25 cellular contexts compared by ENCODE assay signal in genomic region chr6:151914475-151914874, GRCh38.
DNase-seq lines count a peak whose midpoint lies in the region; ATAC-seq, FAIRE-seq and TF ChIP-seq lines count a peak whose summit lies in the region.
"Had no signal": no experiment of that assay in that cellular context is flagged by ENCODE, and none has a peak within 500 bp of the region (broad histone marks: within the 10 kb centered on the region; RNA-seq: fewer than 3 reads in every experiment).

No MANE protein-coding gene starts in this region.

- H3K4me1 Mint-ChIP-seq in endothelial cell (ENCODE audit: unreplicated experiment): no peaks in the 10 kb centered on the region

- TF ChIP-seq CTCF in A549 (IDR thresholded peaks at IDR 0.05) (no peak), fibroblast of villous mesenchyme (IDR thresholded peaks at IDR 0.05; ENCODE audit: insufficient read depth, low read depth, low read length) (no peak), endothelial cell (IDR thresholded peaks at IDR 0.05; ENCODE audit: unreplicated experiment) (no peak)

- TF ChIP-seq POLR2A in A549 (IDR thresholded peaks at IDR 0.05; ENCODE audit: low read length): no peak

- H3K9me3 Mint-ChIP-seq in endothelial cell (ENCODE audit: unreplicated experiment): no peaks in the 10 kb centered on the region
- H3K9me3 Mint-ChIP-seq: dendritic cell treated with granulocyte-macrophage colony-stimulating factor and Interleukin-4, amounts not matched to agents 40 ng/mL and 50 ng/mL, for 4 days had no signal

- peaks cover 16% of the 10 kb centered on the region for H3K4me1 ChIP-seq in A549
- peaks cover 39% of the 10 kb centered on the region for H3K4me1 ChIP-seq in adipocyte (ENCODE audit: control insufficient read depth, insufficient read depth, low read length)
- H3K4me1 ChIP-seq: upper lobe of left lung had no signal

- no peak overlapping the region for H3K9ac ChIP-seq in adipocyte (ENCODE audit: low read length)

- DNase-seq in A549 (ENCODE audit: low read depth in 1 of 2, low spot score in 1 of 2) (peak; percentile 15 to 62), HS-5 (ENCODE audit: low read depth) (peak; percentile 49), adipocyte (ENCODE audit: low read depth) (peak; percentile 16), fibroblast of villous mesenchyme (ENCODE audit: low read depth) (peak; percentile 55), SHP77 (lab: John Stamatoyannopoulos, UW) (no peak), AG20443 (ENCODE audit: low spot score) (no peak), endothelial cell (ENCODE audit: low spot score) (no peak)
- DNase-seq: activated CD4-positive, alpha-beta T cell treated with anti-CD3 and anti-CD28 coated beads for 48 hours; activated CD8-positive, alpha-beta memory T cell treated with anti-CD3 and anti-CD28 coated beads, Interleukin-2, amount 50 U/mL, for 48 hours; aorta; mucosa of descending colon; NCI-H2029; NCI-H524 treated with DMSO at 0.1 percent for 48 hours; OCI-M1; retina; stimulated activated CD4-positive, alpha-beta T cell treated with anti-CD3 and anti-CD28 coated beads, Interleukin-15, amount 100 ng/mL, for 24 hours; stimulated activated naive CD4-positive, alpha-beta T cell treated with Interleukin-2 at 50 U/mL for 16 hours; T1000; upper lobe of left lung had no signal

- POLR2A ChIA-PET in A549 (lab: Yijun Ruan, JAX): no interaction called here

- CTCF ChIA-PET in A549 (lab: Yijun Ruan, JAX): no interaction called here

- H3K27ac Mint-ChIP-seq in endothelial cell (ENCODE audit: unreplicated experiment): no peak overlapping the region
- H3K27ac Mint-ChIP-seq: dendritic cell treated with granulocyte-macrophage colony-stimulating factor and Interleukin-4, amounts not matched to agents 40 ng/mL and 50 ng/mL, for 4 days had no signal

- H3K36me3 ChIP-seq in adipocyte (ENCODE audit: control insufficient read depth, insufficient read depth, low read length, severe bottlenecking): no peaks in the 10 kb centered on the region
- H3K36me3 ChIP-seq: upper lobe of left lung had no signal

- H3K9me3 ChIP-seq in A549 (no peaks in the 10 kb centered on the region), adipocyte (ENCODE audit: control insufficient read depth, low read length) (no peaks in the 10 kb centered on the region)
- H3K9me3 ChIP-seq: mucosa of descending colon, upper lobe of left lung had no signal

- FAIRE-seq in A549 (lab: Jason Lieb, UNC): no peak
- FAIRE-seq: GM18507 had no signal

- no peak for TF ChIP-seq RAD21 in A549 (conservative IDR thresholded peaks at IDR 0.05 in 1 of 2, IDR thresholded peaks at IDR 0.05 in 1 of 2)

- H3K27me3 Mint-ChIP-seq in endothelial cell (ENCODE audit: unreplicated experiment): no peaks in the 10 kb centered on the region
- H3K27me3 Mint-ChIP-seq: dendritic cell treated with granulocyte-macrophage colony-stimulating factor and Interleukin-4, amounts not matched to agents 40 ng/mL and 50 ng/mL, for 4 days had no signal

- peak overlapping the region in 1 of 2 experiments; percentile 22; a peak in 1 of 6 replicates for H3K27ac ChIP-seq in A549
- H3K27ac ChIP-seq: hepatocyte, SK-N-MC, upper lobe of left lung had no signal

- ATAC-seq in A549 (peak; percentile 59 to 78; a peak in 4 of 6 replicates), GM21528 (IDR thresholded peaks at IDR 0.05; ENCODE audit: low FRiP score, unreplicated experiment) (no peak)
- ATAC-seq: esophagus mucosa, mucosa of descending colon had no signal

- peak overlapping the region; percentile 51 for H3K4me2 ChIP-seq in A549
- H3K4me2 ChIP-seq: hepatocyte had no signal

- no peaks in the 10 kb centered on the region for H3K36me3 Mint-ChIP-seq in endothelial cell (ENCODE audit: low read depth, unreplicated experiment)

- WGBS in A549 (ENCODE audit: missing lambda C conversion rate): 28% methylated on average over 4 of the region's 4 CpGs

- H3K4me3 ChIP-seq in A549 (no peak overlapping the region), adipocyte (ENCODE audit: low read length) (no peak overlapping the region), fibroblast of villous mesenchyme (ENCODE audit: low read depth, low read length) (no peak overlapping the region)
- H3K4me3 ChIP-seq: hepatocyte, mucosa of descending colon, SK-N-MC, upper lobe of left lung had no signal

- TF ChIP-seq EP300 in A549 (IDR thresholded peaks at IDR 0.05): no peak; a peak in 1 of 5 replicates

- no peak overlapping the region for H3K4me3 Mint-ChIP-seq in endothelial cell (ENCODE audit: unreplicated experiment)
- H3K4me3 Mint-ChIP-seq: dendritic cell treated with granulocyte-macrophage colony-stimulating factor and Interleukin-4, amounts not matched to agents 40 ng/mL and 50 ng/mL, for 4 days had no signal

- no peaks in the 10 kb centered on the region for H3K27me3 ChIP-seq in adipocyte (replicated peaks; ENCODE audit: control insufficient read depth, insufficient read depth, low read length)
- H3K27me3 ChIP-seq: hepatocyte, upper lobe of left lung had no signal

TF ChIP-seq in A549, 52 proteins besides CTCF, POLR2A, EP300 and RAD21:
- TF ChIP-seq CEBPB (IDR thresholded peaks at IDR 0.05) (peak in 1 of 2 experiments; percentile 42; a peak in 1 of 4 replicates), EHMT2 (IDR thresholded peaks at IDR 0.05; ENCODE audit: low read depth) (no peak), GATA3 (IDR thresholded peaks at IDR 0.05; ENCODE audit: borderline replicate concordance) (peak; percentile 29; the same call in 1 of the 2 replicates), FOSL2 (IDR thresholded peaks at IDR 0.05) (peak; percentile 22; the same call in 1 of the 2 replicates), FOSL2 (CRISPR knock-in tag; IDR thresholded peaks at IDR 0.05) (peak; percentile 68)

Comparison
In these comparisons a context has a peak if more than half of its experiments do, and no peak if none do; other contexts are left out.
1. DNase-seq: peak in A549 (2 of 2), HS-5 (single experiment), adipocyte (single experiment) and fibroblast of villous mesenchyme (single experiment); none in SHP77 (0 of 2), AG20443 (single experiment) and endothelial cell (single experiment).